In genomic region chr2:217829420-217829819, GRCh38 we compare ENCODE assay signal across 20 cellular contexts.
"Had no signal": no experiment of that assay in that cellular context is flagged by ENCODE, and none has a peak within 500 bp of the region (broad histone marks: within the 10 kb centered on the region; RNA-seq: fewer than 3 reads in every experiment).

No MANE protein-coding gene starts in this region.

- H3K4me1 ChIP-seq: parathyroid adenoma had no signal

- H3K27me3 ChIP-seq: left lung, neutrophil, suprapubic skin, upper lobe of right lung had no signal

- H3K79me2 ChIP-seq: parathyroid adenoma had no signal

- H3K27ac ChIP-seq: left lung, neutrophil, parathyroid adenoma, suprapubic skin, VCaP had no signal

- H2AFZ ChIP-seq: parathyroid adenoma had no signal

- DNase-seq: activated CD4-positive, alpha-beta T cell treated with anti-CD3 and anti-CD28 coated beads for 1 hour; activated effector memory CD4-positive, alpha-beta T cell treated with anti-CD3 and anti-CD28 coated beads, Interleukin-2, amount 50 U/mL, for 16 hours; activated T-cell treated with anti-CD3 and anti-CD28 coated beads, Interleukin-2, amount 50 U/mL, for 72 hours; dermis blood vessel endothelial cell; effector memory CD8-positive, alpha-beta T cell; glutamatergic neuron; mesendoderm; naive thymus-derived CD8-positive, alpha-beta T cell; stimulated activated CD4-positive, alpha-beta T cell treated with anti-CD3 and anti-CD28 coated beads, Interleukin-12 subunit alpha, Interleukin-12 subunit beta, amount 100 ng/mL, for 4 hours; stimulated activated CD4-positive, alpha-beta T cell treated with anti-CD3 and anti-CD28 coated beads, Interleukin-1b, Interleukin-23, amount 100 ng/mL, for 48 hours; stimulated activated CD8-positive, alpha-beta memory T cell treated with anti-CD3 and anti-CD28 coated beads, Interleukin-4, amount 100 ng/mL, for 48 hours; stimulated activated naive CD4-positive, alpha-beta T cell treated with Interleukin-2 at 50 U/mL for 16 hours; SW 1271; T-helper 2 cell; upper lobe of right lung had no signal

- ATAC-seq: activated T-cell treated with anti-CD3 and anti-CD28 coated beads, Interleukin-2, amount 50 U/mL, for 72 hours; effector memory CD8-positive, alpha-beta T cell; left lung; naive thymus-derived CD8-positive, alpha-beta T cell; upper lobe of right lung had no signal

- H3K9me3 ChIP-seq: left lung, neutrophil, suprapubic skin, upper lobe of right lung had no signal

- H3K36me3 ChIP-seq: neutrophil had no signal

- H3K4me3 ChIP-seq: left lung, suprapubic skin, upper lobe of right lung had no signal
